Comparison of ENCODE assay signal across 8 cellular contexts in genomic region chr12:110742718-110743570, GRCh38. TPM values are rescaled to one million over a fixed set of nuclear protein-coding genes. Genes with fewer than 3 reads are reported as not detected.
A peak's percentile ranks its signal among the peaks of the same experiment; 100 is the strongest.
DNase-seq lines count a peak whose midpoint lies in the region; FAIRE-seq and TF ChIP-seq lines count a peak whose summit lies in the region.

PPP1CC (minus strand) TSS chr12:110742891; CDS start chr12:110742707, 184 bp downstream.

- H3K4me1 ChIP-seq in ES-I3 (ENCODE audit: insufficient read depth, low read length) (peaks cover 10% of the 10 kb centered on the region), neuronal stem cell (ENCODE audit: control insufficient read depth in 2 of 2, insufficient read depth in 1 of 2, low read depth in 1 of 2, low read length in 2 of 2) (peaks cover 15 to 32% of the 10 kb centered on the region in 2 donors), subcutaneous abdominal adipose tissue (ENCODE audit: control insufficient read depth in 5 of 5, insufficient read depth in 5 of 5, low read length in 5 of 5) (peaks cover 11 to 61% (median 58%) of the 10 kb centered on the region in 5 donors)

- peak within 1 kb of the TSS; percentile 97 for H3K18ac ChIP-seq in neuronal stem cell (ENCODE audit: low read length)

- peak within 1 kb of the TSS; percentile 95 for H2AFZ ChIP-seq in neuronal stem cell (ENCODE audit: low read length)

- H3K27ac ChIP-seq in neuronal stem cell (replicated peaks; ENCODE audit: low read length) (peak within 1 kb of the TSS; percentile 73), subcutaneous abdominal adipose tissue (ENCODE audit: low read depth, low read length) (peak within 1 kb of the TSS; percentile 89)

- no peaks in the 10 kb centered on the region for H3K9me3 ChIP-seq in ES-I3 (ENCODE audit: control insufficient read depth, insufficient read depth, low read length)
- H3K9me3 ChIP-seq in neuronal stem cell (replicated peaks in 1 of 2; ENCODE audit: control insufficient read depth in 2 of 2, insufficient read depth in 1 of 2, low read depth in 1 of 2, low read length in 2 of 2) = no peaks in the 10 kb centered on the region
- no peaks in the 10 kb centered on the region for H3K9me3 ChIP-seq in subcutaneous abdominal adipose tissue (ENCODE audit: control insufficient read depth in 5 of 5, low read length in 5 of 5)

- H3K27me3 ChIP-seq in neuronal stem cell (ENCODE audit: control insufficient read depth in 3 of 3, insufficient read depth in 3 of 3, low read depth in 1 of 3, low read length in 3 of 3) (peaks cover 0 to 2% (median 0%) of the 10 kb centered on the region in 3 experiments), subcutaneous abdominal adipose tissue (ENCODE audit: control insufficient read depth in 5 of 5, insufficient read depth in 4 of 5, low read length in 5 of 5) (no peaks in the 10 kb centered on the region)

- peaks cover 2% of the 10 kb centered on the region; the same call in 1 of the 2 replicates for H3K36me3 ChIP-seq in ES-I3 (ENCODE audit: insufficient read depth, low read length)
- H3K36me3 ChIP-seq in neuronal stem cell (replicated peaks in 1 of 2; ENCODE audit: control insufficient read depth in 2 of 2, insufficient read depth in 2 of 2, low read length in 2 of 2) = peaks cover 3 to 21% of the 10 kb centered on the region in 2 donors
- peaks cover 0 to 3% (median 0%) of the 10 kb centered on the region in 5 donors for H3K36me3 ChIP-seq in subcutaneous abdominal adipose tissue (ENCODE audit: control insufficient read depth in 5 of 5, insufficient read depth in 5 of 5, low read length in 5 of 5)

- CTCF ChIA-PET in HEK293T (lab: Yijun Ruan, JAX) = interaction anchor here (0.7 kb wide), 1 partner anchor 152 kb away, joined by 3 read pairs; no protein-coding TSS in a partner anchor

- H3K9ac ChIP-seq in ES-I3 (ENCODE audit: low read depth, low read length) = peak within 1 kb of the TSS; percentile 91
- peak within 1 kb of the TSS; percentile 92 for H3K9ac ChIP-seq in neuronal stem cell (ENCODE audit: low read depth, low read length, poor library complexity)
- peak within 1 kb of the TSS; percentile 63 to 92 (median 83) for H3K9ac ChIP-seq in subcutaneous abdominal adipose tissue (ENCODE audit: low read length in 5 of 5)

- H3K4me2 ChIP-seq in neuronal stem cell (ENCODE audit: insufficient read depth, low read length, poor library complexity, severe bottlenecking) = peak within 1 kb of the TSS; percentile 75

- POLR2A ChIA-PET in HEK293T (lab: Yijun Ruan, JAX) = interaction anchor here (0.6 to 1.8 kb wide), 8 partner anchors 9 to 275 kb away, joined by 3 to 7 read pairs (median 4); partner anchors contain the start of gene GPN3

- H3K79me1 ChIP-seq in neuronal stem cell (ENCODE audit: low read depth, low read length) = peaks cover 3% of the 10 kb centered on the region

- peak within 1 kb of the TSS; percentile 91 for H3K4ac ChIP-seq in neuronal stem cell (ENCODE audit: low read length)

- DNase-seq in HEK293T (ENCODE audit: extremely low spot score) = peak; percentile 92
- peak; percentile 96 for DNase-seq in NAMALWA (ENCODE audit: low spot score)
- peak; percentile 94 for DNase-seq in SK-MEL-5 (ENCODE audit: low read depth, low spot score)
- DNase-seq in activated naive CD4-positive, alpha-beta T cell treated with Interleukin-2 at 50 U/mL for 16 hours = peak; percentile 92
- DNase-seq in frontal cortex (ENCODE audit: low spot score in 2 of 2) = peak; percentile 94 to 96
- peak; percentile 94 for DNase-seq in neuronal stem cell (ENCODE audit: low spot score)

- H2BK12ac ChIP-seq in neuronal stem cell (ENCODE audit: low read length) = no peak within 1 kb of the TSS

- peak within 1 kb of the TSS; percentile 96 for H3K23ac ChIP-seq in neuronal stem cell (ENCODE audit: low read depth, low read length, poor library complexity)

- in situ Hi-C loops in SK-MEL-5 (cut with HindIII; ENCODE audit: low pct_unique_long_range_greater_than_20kb, low sequenced_read_pairs) = no loop called here

- H2AK5ac ChIP-seq in neuronal stem cell (ENCODE audit: low read depth, low read length) = peak within 1 kb of the TSS; percentile 94

- H2BK5ac ChIP-seq in neuronal stem cell (ENCODE audit: low read length) = peak within 1 kb of the TSS; percentile 91

- H4K8ac ChIP-seq in neuronal stem cell (ENCODE audit: low read depth, low read length) = no peak within 1 kb of the TSS

- FAIRE-seq in frontal cortex (lab: Jason Lieb, UNC) = no peak

- peak within 1 kb of the TSS; percentile 63 for H2BK15ac ChIP-seq in neuronal stem cell (ENCODE audit: low read length)

- no peak within 1 kb of the TSS for H3K14ac ChIP-seq in neuronal stem cell (ENCODE audit: low read length)

- WGBS in neuronal stem cell (ENCODE audit: extremely low coverage in 2 of 2, insufficient read length in 2 of 2, insufficient replicate concordance in 1 of 2), 2 donors = no CpG with 5 or more reads among the region's 63 CpGs

- no peak within 1 kb of the TSS for H4K91ac ChIP-seq in neuronal stem cell (ENCODE audit: low read depth, low read length, poor library complexity)

- peak within 1 kb of the TSS; percentile 82 to 99 for H3K4me3 ChIP-seq in neuronal stem cell (ENCODE audit: low read length in 2 of 2)
- H3K4me3 ChIP-seq in subcutaneous abdominal adipose tissue (ENCODE audit: low read depth in 1 of 5, low read length in 5 of 5) = peak within 1 kb of the TSS; percentile 82 to 92 (median 88)

- no peak within 1 kb of the TSS for H2BK120ac ChIP-seq in neuronal stem cell (ENCODE audit: low read depth, low read length)

TF ChIP-seq in HEK293T, 16 proteins besides CTCF, POLR2A, EP300 and RAD21:
- peak; percentile 50; the same call in 1 of the 2 replicates for TF ChIP-seq NFRKB (IDR thresholded peaks at IDR 0.05)
- TF ChIP-seq FOXA1 (IDR thresholded peaks at IDR 0.05) = no peak
- TF ChIP-seq ELF4 (IDR thresholded peaks at IDR 0.05) = peak; percentile 72

RNA-seq across cellular contexts. Expression of gene PPP1CC, which starts in this region (rescaled TPM):
- 197 and 208 TPM in 2 replicates for total RNA-seq in SK-MEL-5 (2014; rRNA removed; shearing (Covaris generic))
- 159 and 176 TPM in 2 replicates for polyA plus RNA-seq in SK-MEL-5 (2015; cell fraction: cytosol; rRNA removed)
- 212 and 228 TPM in 2 replicates for polyA plus RNA-seq in SK-MEL-5 (2015; cell fraction: nucleus; rRNA removed)
- total RNA-seq in frontal cortex = 140 TPM
- 313 TPM for polyA plus RNA-seq in neuronal stem cell (2013, experiment 1 of 2)
- polyA plus RNA-seq in neuronal stem cell (2013, experiment 2 of 2) = 313 TPM

Comparison
In these comparisons a context has a peak if more than half of its experiments do, and no peak if none do; other contexts are left out.
1. Peak in every context shown above with its lines: DNase-seq, H3K4me3 ChIP-seq and H3K27ac ChIP-seq.